Comparison of ENCODE assay signal across 9 cellular contexts in genomic region chr19:5967994-5968430, GRCh38. TPM values are rescaled to one million over a fixed set of nuclear protein-coding genes. Genes with fewer than 3 reads are reported as not detected.
DNase-seq lines count a peak whose midpoint lies in the region; ATAC-seq, FAIRE-seq and TF ChIP-seq lines count a peak whose summit lies in the region.
"Had no signal": no experiment of that assay in that cellular context is flagged by ENCODE, and none has a peak within 500 bp of the region (broad histone marks: within the 10 kb centered on the region; RNA-seq: fewer than 3 reads in every experiment).

No MANE protein-coding gene starts in this region.

- peak; percentile 94 for TF ChIP-seq CTCF in activated CD8-positive, alpha-beta T cell treated with anti-CD3 and anti-CD28 coated beads for 36 hours (IDR thresholded peaks at IDR 0.05)
- peak; percentile 84 for TF ChIP-seq CTCF in lung (IDR thresholded peaks at IDR 0.05; ENCODE audit: control extremely low read depth, extremely low read depth)

- H3K27ac ChIP-seq in lung (ENCODE audit: low read depth in 1 of 2, low read length in 1 of 2), result peak overlapping the region; percentile 62 to 65

- H3K27me3 Mint-ChIP-seq in activated CD8-positive, alpha-beta T cell treated with anti-CD3 and anti-CD28 coated beads for 36 hours, result no peaks in the 10 kb centered on the region
- no peaks in the 10 kb centered on the region for H3K27me3 Mint-ChIP-seq in effector memory CD8-positive, alpha-beta T cell
- H3K27me3 Mint-ChIP-seq: IgD-negative memory B cell had no signal

- intact Hi-C loops in activated CD8-positive, alpha-beta T cell treated with anti-CD3 and anti-CD28 coated beads for 36 hours (cut with micrococcal nuclease), result no loop called here

- no peak for TF ChIP-seq POLR2A in H54 (IDR thresholded peaks at IDR 0.05; ENCODE audit: low read depth, low read length)

- 4 to 10% methylated on average over 10 of the region's 10 CpGs for whole genome bisulfite sequencing in lung, 2 donors

- peak; percentile 86 for ATAC-seq in activated CD8-positive, alpha-beta T cell treated with anti-CD3 and anti-CD28 coated beads for 36 hours
- peak; percentile 75 for ATAC-seq in effector memory CD8-positive, alpha-beta T cell (replicated peaks)
- peak; percentile 61 for ATAC-seq in lung (ENCODE audit: insufficient read depth, low FRiP score)
- ATAC-seq in HG03095 (IDR thresholded peaks at IDR 0.05; ENCODE audit: unreplicated experiment), result no peak

- no peaks in the 10 kb centered on the region for H3K27me3 ChIP-seq in lung (ENCODE audit: control insufficient read depth, insufficient read depth)

- POLR2A ChIA-PET in activated CD8-positive, alpha-beta T cell treated with anti-CD3 and anti-CD28 coated beads for 36 hours (lab: Charles Lee), result interaction anchor here (0.6 to 2.3 kb wide), 6 partner anchors 10 to 1207 kb away, joined by 3 to 8 read pairs (median 4); partner anchors contain the start of genes RANBP3 and RPL36

- DNase-seq in C1 segment of cervical spinal cord (lab: John Stamatoyannopoulos, UW) (peak in 12 of 14 donors; percentile 19 to 74 (median 50)), H54 (ENCODE audit: insufficient read length, low spot score) (peak; percentile 72), NCI-H69 (lab: John Stamatoyannopoulos, UW) (peak; percentile 78), lung (ENCODE audit: low spot score) (peak; percentile 65)
- DNase-seq in activated CD8-positive, alpha-beta T cell treated with anti-CD3 and anti-CD28 coated beads for 36 hours, result peak; percentile 78
- DNase-seq in effector memory CD8-positive, alpha-beta T cell, result peak; percentile 40 to 57 (median 44)
- peak; percentile 25 to 33 for DNase-seq in stimulated activated CD8-positive, alpha-beta memory T cell treated with anti-CD3 and anti-CD28 coated beads, Interleukin-7, amount 100 ng/mL, for 1 hour (ENCODE audit: low read depth in 2 of 2)

- H3K9me3 ChIP-seq in lung (ENCODE audit: control insufficient read depth in 2 of 2, insufficient read depth in 1 of 2, low read length in 1 of 2), result no peaks in the 10 kb centered on the region

- no peak overlapping the region for H3K4me3 ChIP-seq in lung

- CTCF ChIA-PET in activated CD8-positive, alpha-beta T cell treated with anti-CD3 and anti-CD28 coated beads for 36 hours (lab: Charles Lee), result interaction anchor here (0.7 to 7.8 kb wide), 23 partner anchors 9 to 191 kb away, joined by 3 to 108 read pairs (median 7); partner anchors contain the start of genes NDUFA11 and RANBP3

- peaks cover 38% of the 10 kb centered on the region for H3K36me3 Mint-ChIP-seq in activated CD8-positive, alpha-beta T cell treated with anti-CD3 and anti-CD28 coated beads for 36 hours (ENCODE audit: low read depth)
- H3K36me3 Mint-ChIP-seq in effector memory CD8-positive, alpha-beta T cell (ENCODE audit: insufficient read depth), result peaks cover 22% of the 10 kb centered on the region

- no peak overlapping the region for H3K4me3 Mint-ChIP-seq in activated CD8-positive, alpha-beta T cell treated with anti-CD3 and anti-CD28 coated beads for 36 hours
- H3K4me3 Mint-ChIP-seq in effector memory CD8-positive, alpha-beta T cell, result peak overlapping the region; percentile 47 to 61

- peak; percentile 60 for FAIRE-seq in H54 (lab: Jason Lieb, UNC)

- peak overlapping the region; percentile 83 for H3K27ac Mint-ChIP-seq in activated CD8-positive, alpha-beta T cell treated with anti-CD3 and anti-CD28 coated beads for 36 hours
- peak overlapping the region; percentile 84 to 90 for H3K27ac Mint-ChIP-seq in effector memory CD8-positive, alpha-beta T cell
- H3K27ac Mint-ChIP-seq: IgD-negative memory B cell had no signal

- no peaks in the 10 kb centered on the region for H3K9me3 Mint-ChIP-seq in activated CD8-positive, alpha-beta T cell treated with anti-CD3 and anti-CD28 coated beads for 36 hours
- no peaks in the 10 kb centered on the region for H3K9me3 Mint-ChIP-seq in effector memory CD8-positive, alpha-beta T cell
- H3K9me3 Mint-ChIP-seq: IgD-negative memory B cell had no signal

- peaks cover 28 to 30% of the 10 kb centered on the region in 2 donors for H3K4me1 ChIP-seq in lung (ENCODE audit: control insufficient read depth in 2 of 2, insufficient read depth in 2 of 2, low read length in 2 of 2)

- peaks cover 86% of the 10 kb centered on the region for H3K4me1 Mint-ChIP-seq in activated CD8-positive, alpha-beta T cell treated with anti-CD3 and anti-CD28 coated beads for 36 hours (ENCODE audit: low read depth)
- H3K4me1 Mint-ChIP-seq in effector memory CD8-positive, alpha-beta T cell (ENCODE audit: low read depth in 2 of 2), result peaks cover 55 to 63% of the 10 kb centered on the region in 2 donors

- H3K36me3 ChIP-seq in lung (ENCODE audit: control insufficient read depth in 2 of 2, insufficient read depth in 2 of 2, low read length in 2 of 2), result no peaks in the 10 kb centered on the region

RNA-seq across cellular contexts. Expression of gene RANBP3, which starts 9.9 kb away (rescaled TPM):
- 10 to 100 TPM; 74.3 to 87.5 TPM for total RNA-seq in activated CD8-positive, alpha-beta T cell treated with anti-CD3 and anti-CD28 coated beads for 36 hours
- total RNA-seq in lung, result 10 to 100 TPM; 60.4 to 67.7 TPM
- polyA plus RNA-seq in lung, result 10 to 100 TPM; 33.6 to 49.4 TPM

RNA-seq across cellular contexts. Expression of gene CAPS, which starts 54.0 kb away (rescaled TPM):
- total RNA-seq in activated CD8-positive, alpha-beta T cell treated with anti-CD3 and anti-CD28 coated beads for 36 hours, result 1 to 10 TPM; 2.1 to 2.8 TPM
- total RNA-seq in lung, result 100 to 1,000 TPM; 333 to 360 TPM
- polyA plus RNA-seq in lung, result 100 to 1,000 TPM in 1 of 2 donors, 10 to 100 TPM in 1; 90.2 to 113 TPM

Comparison
In these comparisons a context has a peak if more than half of its experiments do, and no peak if none do; other contexts are left out.
1. RNA of gene CAPS, which starts 54.0 kb away (total RNA-seq): 333 to 360 TPM in lung; 2.1 to 2.8 TPM in activated CD8-positive, alpha-beta T cell treated with anti-CD3 and anti-CD28 coated beads for 36 hours; every median in the first group is over 10 times any median in the second.
2. Peak in every context shown above with its lines, with median percentiles within 50 percentile points of each other: DNase-seq.